Comparison of ENCODE assay signal across 18 cellular contexts in genomic region chr6:75024796-75025195, GRCh38.
"Had no signal": no experiment of that assay in that cellular context is flagged by ENCODE, and none has a peak within 500 bp of the region (broad histone marks: within the 10 kb centered on the region; RNA-seq: fewer than 3 reads in every experiment).

No MANE protein-coding gene starts in this region.

- H3K4me1 ChIP-seq: breast epithelium, colonic mucosa had no signal

- H3K27ac ChIP-seq: breast epithelium, colonic mucosa, sigmoid colon, thoracic aorta had no signal

- H3K4me3 ChIP-seq: breast epithelium, colonic mucosa, sigmoid colon, thoracic aorta had no signal

- DNase-seq: activated CD4-positive, alpha-beta T cell treated with anti-CD3 and anti-CD28 coated beads, Interleukin-2, amount 50 U/mL, for 48 hours; activated CD4-positive, CD25-positive, alpha-beta regulatory T cell treated with anti-CD3 and anti-CD28 coated beads, Interleukin-2, amount 50 U/mL, for 72 hours; activated CD8-positive, alpha-beta memory T cell treated with anti-CD3 and anti-CD28 coated beads, Interleukin-2, amount 10 ng/mL, durations not matched to agents 7 days and 5 days; activated effector memory CD4-positive, alpha-beta T cell treated with anti-CD3 and anti-CD28 coated beads, Interleukin-2, amount 50 U/mL, for 16 hours; activated T-cell treated with anti-CD3 and anti-CD28 coated beads, Interleukin-2, amount 50 U/mL, for 4 hours; colonic mucosa; effector CD4-positive, alpha-beta T cell; foreskin melanocyte; head of caudate nucleus; left colon; nephron progenitor cell; sigmoid colon; stimulated activated CD4-positive, alpha-beta T cell treated with anti-CD3 and anti-CD28 coated beads, Interleukin-4, amount 100 ng/mL, for 1 hour; stimulated activated CD8-positive, alpha-beta memory T cell treated with anti-CD3 and anti-CD28 coated beads, Interleukin-4, amount 100 ng/mL, for 48 hours; T-helper 9 cell had no signal

- H3K36me3 ChIP-seq: breast epithelium, colonic mucosa, sigmoid colon, thoracic aorta had no signal

- H3K9me3 ChIP-seq: breast epithelium, colonic mucosa, sigmoid colon, thoracic aorta had no signal

- FAIRE-seq: urothelium cell line had no signal

- H3K27me3 ChIP-seq: breast epithelium, colonic mucosa, sigmoid colon had no signal

- ATAC-seq: activated CD8-positive, alpha-beta memory T cell treated with anti-CD3 and anti-CD28 coated beads, Interleukin-2, amount 10 ng/mL, durations not matched to agents 7 days and 5 days; activated T-cell treated with anti-CD3 and anti-CD28 coated beads, Interleukin-2, amount 50 U/mL, for 4 hours; left colon had no signal
